ENCODE assay signal across 21 cellular contexts in genomic region chr3:12727481-12727880, GRCh38. TPM values are rescaled to one million over a fixed set of nuclear protein-coding genes. Genes with fewer than 3 reads are reported as not detected.
A peak's percentile ranks its signal among the peaks of the same experiment; 100 is the strongest.
DNase-seq lines count a peak whose midpoint lies in the region; ATAC-seq and TF ChIP-seq lines count a peak whose summit lies in the region.
"Had no signal": no experiment of that assay in that cellular context is flagged by ENCODE, and none has a peak within 500 bp of the region (broad histone marks: within the 10 kb centered on the region; RNA-seq: fewer than 3 reads in every experiment).

No MANE protein-coding gene starts in this region.

- DNase-seq in left ventricle myocardium inferior (no peak), Right ventricle myocardium inferior (ENCODE audit: missing footprints) (no peak), progenitor cell of endocrine pancreas (ENCODE audit: low spot score, unreplicated experiment) (no peak)
- DNase-seq in activated CD4-positive, alpha-beta T cell treated with anti-CD3 and anti-CD28 coated beads for 1 hour = no peak
- DNase-seq: 8988T; ACHN; C1 segment of cervical spinal cord; Calu3; CD4-positive, alpha-beta memory T cell; COR-L47; DMS53; DMS79 treated with DMSO at 0.1 percent for 48 hours; GF-D8; GOT3; HFFc6 had no signal

- no peaks in the 10 kb centered on the region for H3K27me3 ChIP-seq in left ventricle myocardium inferior (ENCODE audit: low read depth)
- no peaks in the 10 kb centered on the region for H3K27me3 ChIP-seq in skeletal muscle tissue (ENCODE audit: control insufficient read depth in 3 of 3, insufficient read depth in 3 of 3, low read length in 3 of 3)

- peak overlapping the region; percentile 77 for H3K27ac ChIP-seq in left ventricle myocardium inferior (replicated peaks)
- H3K27ac ChIP-seq in skeletal muscle tissue (ENCODE audit: low read depth, low read length) = peak overlapping the region; percentile 95
- H3K27ac ChIP-seq: A549 had no signal

- H3K4me1 ChIP-seq in left ventricle myocardium inferior (peaks cover 34% of the 10 kb centered on the region), skeletal muscle tissue (ENCODE audit: control insufficient read depth in 3 of 3, insufficient read depth in 3 of 3, low read length in 3 of 3) (peaks cover 8 to 28% (median 19%) of the 10 kb centered on the region in 3 donors)
- H3K4me1 ChIP-seq: A549, HAP-1 had no signal

- no peak for TF ChIP-seq CTCF in left ventricle myocardium inferior (IDR thresholded peaks at IDR 0.05; ENCODE audit: borderline replicate concordance)
- TF ChIP-seq CTCF in progenitor cell of endocrine pancreas (IDR thresholded peaks at IDR 0.05; ENCODE audit: unreplicated experiment) = no peak

- H3K9me3 Mint-ChIP-seq in progenitor cell of endocrine pancreas (ENCODE audit: low read depth) = no peaks in the 10 kb centered on the region

- intact Hi-C loops in left ventricle myocardium inferior (cut with micrococcal nuclease) = no loop called here
- intact Hi-C loops in Right ventricle myocardium inferior (cut with DNase I) = no loop called here

- no peaks in the 10 kb centered on the region for H3K27me3 Mint-ChIP-seq in progenitor cell of endocrine pancreas

- H3K4me3 ChIP-seq in left ventricle myocardium inferior (no peak overlapping the region), skeletal muscle tissue (ENCODE audit: low read length in 3 of 3) (no peak overlapping the region)
- H3K4me3 ChIP-seq: A549, HAP-1 had no signal

- H3K9me3 ChIP-seq in left ventricle myocardium inferior (replicated peaks) (no peaks in the 10 kb centered on the region), skeletal muscle tissue (ENCODE audit: control insufficient read depth in 3 of 3, low read length in 3 of 3) (no peaks in the 10 kb centered on the region)
- H3K9me3 ChIP-seq: A549, HAP-1 had no signal

- peaks cover 16% of the 10 kb centered on the region for H3K4me1 Mint-ChIP-seq in progenitor cell of endocrine pancreas (ENCODE audit: low read depth)

- ATAC-seq in Right ventricle myocardium inferior = no peak
- ATAC-seq in GM21526 (IDR thresholded peaks at IDR 0.05; ENCODE audit: low FRiP score, unreplicated experiment) = no peak

- peak overlapping the region; percentile 81 for H3K27ac Mint-ChIP-seq in progenitor cell of endocrine pancreas
- H3K27ac Mint-ChIP-seq: CD4-positive, alpha-beta memory T cell; HFFc6 had no signal

- H3K36me3 Mint-ChIP-seq in progenitor cell of endocrine pancreas (ENCODE audit: insufficient read depth) = no peaks in the 10 kb centered on the region
- H3K36me3 Mint-ChIP-seq: CD4-positive, alpha-beta memory T cell had no signal

- no peaks in the 10 kb centered on the region for H3K36me3 ChIP-seq in left ventricle myocardium inferior
- H3K36me3 ChIP-seq in skeletal muscle tissue (ENCODE audit: control insufficient read depth in 3 of 3, insufficient read depth in 3 of 3, low read length in 3 of 3) = no peaks in the 10 kb centered on the region
- H3K36me3 ChIP-seq: HAP-1 had no signal

- H3K9ac ChIP-seq in skeletal muscle tissue (ENCODE audit: low read depth in 1 of 3, low read length in 3 of 3) = no peak overlapping the region

- no peak overlapping the region for H3K4me3 Mint-ChIP-seq in progenitor cell of endocrine pancreas (ENCODE audit: low read depth)
- H3K4me3 Mint-ChIP-seq: CD4-positive, alpha-beta memory T cell; HFFc6 had no signal

RNA-seq across cellular contexts. Expression of gene TMEM40, which starts 31.6 kb away (rescaled TPM):
- total RNA-seq in left ventricle myocardium inferior (4.5 TPM), Right ventricle myocardium inferior (4.2 TPM), progenitor cell of endocrine pancreas (0.36 TPM in 1 of 2 replicates, not detected in the other), skeletal muscle tissue (under 0.01 TPM)
- total RNA-seq: CD4-positive, alpha-beta memory T cell; Daoy; G401 had no signal
